1 cellular context compared by ENCODE assay signal in the genomic region with DNA sequence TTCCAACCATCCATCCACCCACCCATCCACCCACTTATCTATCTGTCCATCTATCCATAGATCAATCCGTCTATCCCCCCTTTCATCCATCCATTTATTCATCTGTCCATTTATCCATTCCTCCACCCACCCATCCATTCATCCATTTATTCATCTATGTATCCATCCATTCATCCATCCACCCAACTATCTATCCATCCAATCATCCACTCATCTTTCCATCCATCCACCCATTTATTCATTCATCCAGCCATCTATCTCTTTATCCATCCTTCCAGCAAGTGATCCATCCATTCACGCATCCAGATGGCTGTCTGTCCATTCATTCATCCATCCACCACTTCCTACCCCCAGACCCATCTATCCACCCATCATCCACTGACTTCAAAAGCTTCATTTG.
TF ChIP-seq lines count a peak whose summit lies in the region.

No MANE protein-coding gene starts in this region.

TF ChIP-seq in HCT116, 20 proteins besides CTCF, POLR2A, EP300 and RAD21 (continued from another document):
- TF ChIP-seq, protein P1, sequence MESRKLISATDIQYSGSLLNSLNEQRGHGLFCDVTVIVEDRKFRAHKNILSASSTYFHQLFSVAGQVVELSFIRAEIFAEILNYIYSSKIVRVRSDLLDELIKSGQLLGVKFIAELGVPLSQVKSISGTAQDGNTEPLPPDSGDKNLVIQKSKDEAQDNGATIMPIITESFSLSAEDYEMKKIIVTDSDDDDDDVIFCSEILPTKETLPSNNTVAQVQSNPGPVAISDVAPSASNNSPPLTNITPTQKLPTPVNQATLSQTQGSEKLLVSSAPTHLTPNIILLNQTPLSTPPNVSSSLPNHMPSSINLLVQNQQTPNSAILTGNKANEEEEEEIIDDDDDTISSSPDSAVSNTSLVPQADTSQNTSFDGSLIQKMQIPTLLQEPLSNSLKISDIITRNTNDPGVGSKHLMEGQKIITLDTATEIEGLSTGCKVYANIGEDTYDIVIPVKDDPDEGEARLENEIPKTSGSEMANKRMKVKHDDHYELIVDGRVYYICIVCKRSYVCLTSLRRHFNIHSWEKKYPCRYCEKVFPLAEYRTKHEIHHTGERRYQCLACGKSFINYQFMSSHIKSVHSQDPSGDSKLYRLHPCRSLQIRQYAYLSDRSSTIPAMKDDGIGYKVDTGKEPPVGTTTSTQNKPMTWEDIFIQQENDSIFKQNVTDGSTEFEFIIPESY (IDR thresholded peaks at IDR 0.05; ENCODE audit: extremely low read depth, insufficient replicate concordance, low read length): no peak
- TF ChIP-seq, protein P2, sequence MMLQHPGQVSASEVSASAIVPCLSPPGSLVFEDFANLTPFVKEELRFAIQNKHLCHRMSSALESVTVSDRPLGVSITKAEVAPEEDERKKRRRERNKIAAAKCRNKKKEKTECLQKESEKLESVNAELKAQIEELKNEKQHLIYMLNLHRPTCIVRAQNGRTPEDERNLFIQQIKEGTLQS (IDR thresholded peaks at IDR 0.05): no peak
- TF ChIP-seq, protein P3, sequence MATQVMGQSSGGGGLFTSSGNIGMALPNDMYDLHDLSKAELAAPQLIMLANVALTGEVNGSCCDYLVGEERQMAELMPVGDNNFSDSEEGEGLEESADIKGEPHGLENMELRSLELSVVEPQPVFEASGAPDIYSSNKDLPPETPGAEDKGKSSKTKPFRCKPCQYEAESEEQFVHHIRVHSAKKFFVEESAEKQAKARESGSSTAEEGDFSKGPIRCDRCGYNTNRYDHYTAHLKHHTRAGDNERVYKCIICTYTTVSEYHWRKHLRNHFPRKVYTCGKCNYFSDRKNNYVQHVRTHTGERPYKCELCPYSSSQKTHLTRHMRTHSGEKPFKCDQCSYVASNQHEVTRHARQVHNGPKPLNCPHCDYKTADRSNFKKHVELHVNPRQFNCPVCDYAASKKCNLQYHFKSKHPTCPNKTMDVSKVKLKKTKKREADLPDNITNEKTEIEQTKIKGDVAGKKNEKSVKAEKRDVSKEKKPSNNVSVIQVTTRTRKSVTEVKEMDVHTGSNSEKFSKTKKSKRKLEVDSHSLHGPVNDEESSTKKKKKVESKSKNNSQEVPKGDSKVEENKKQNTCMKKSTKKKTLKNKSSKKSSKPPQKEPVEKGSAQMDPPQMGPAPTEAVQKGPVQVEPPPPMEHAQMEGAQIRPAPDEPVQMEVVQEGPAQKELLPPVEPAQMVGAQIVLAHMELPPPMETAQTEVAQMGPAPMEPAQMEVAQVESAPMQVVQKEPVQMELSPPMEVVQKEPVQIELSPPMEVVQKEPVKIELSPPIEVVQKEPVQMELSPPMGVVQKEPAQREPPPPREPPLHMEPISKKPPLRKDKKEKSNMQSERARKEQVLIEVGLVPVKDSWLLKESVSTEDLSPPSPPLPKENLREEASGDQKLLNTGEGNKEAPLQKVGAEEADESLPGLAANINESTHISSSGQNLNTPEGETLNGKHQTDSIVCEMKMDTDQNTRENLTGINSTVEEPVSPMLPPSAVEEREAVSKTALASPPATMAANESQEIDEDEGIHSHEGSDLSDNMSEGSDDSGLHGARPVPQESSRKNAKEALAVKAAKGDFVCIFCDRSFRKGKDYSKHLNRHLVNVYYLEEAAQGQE (IDR thresholded peaks at IDR 0.05; ENCODE audit: low read depth): no peak
- TF ChIP-seq JUND (IDR thresholded peaks at IDR 0.05) (no peak), SRF (IDR thresholded peaks at IDR 0.05; ENCODE audit: low read depth) (no peak), TCF7L2 (IDR thresholded peaks at IDR 0.05; ENCODE audit: borderline replicate concordance, extremely low read depth, insufficient read depth, insufficient read length) (no peak), EGR1 (IDR thresholded peaks at IDR 0.05; ENCODE audit: low read depth) (no peak), EZH2 (IDR thresholded peaks at IDR 0.05) (no peak), ZNF274 (IDR thresholded peaks at IDR 0.05; ENCODE audit: low read depth, low read length) (no peak), CBX3 (IDR thresholded peaks at IDR 0.05; ENCODE audit: low read depth) (no peak), ZFX (IDR thresholded peaks at IDR 0.05) (no peak)
- TF ChIP-seq, protein P4, sequence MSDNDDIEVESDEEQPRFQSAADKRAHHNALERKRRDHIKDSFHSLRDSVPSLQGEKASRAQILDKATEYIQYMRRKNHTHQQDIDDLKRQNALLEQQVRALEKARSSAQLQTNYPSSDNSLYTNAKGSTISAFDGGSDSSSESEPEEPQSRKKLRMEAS (IDR thresholded peaks at IDR 0.05): no peak
